ENCODE assay signal across 18 cellular contexts in the genomic region with DNA sequence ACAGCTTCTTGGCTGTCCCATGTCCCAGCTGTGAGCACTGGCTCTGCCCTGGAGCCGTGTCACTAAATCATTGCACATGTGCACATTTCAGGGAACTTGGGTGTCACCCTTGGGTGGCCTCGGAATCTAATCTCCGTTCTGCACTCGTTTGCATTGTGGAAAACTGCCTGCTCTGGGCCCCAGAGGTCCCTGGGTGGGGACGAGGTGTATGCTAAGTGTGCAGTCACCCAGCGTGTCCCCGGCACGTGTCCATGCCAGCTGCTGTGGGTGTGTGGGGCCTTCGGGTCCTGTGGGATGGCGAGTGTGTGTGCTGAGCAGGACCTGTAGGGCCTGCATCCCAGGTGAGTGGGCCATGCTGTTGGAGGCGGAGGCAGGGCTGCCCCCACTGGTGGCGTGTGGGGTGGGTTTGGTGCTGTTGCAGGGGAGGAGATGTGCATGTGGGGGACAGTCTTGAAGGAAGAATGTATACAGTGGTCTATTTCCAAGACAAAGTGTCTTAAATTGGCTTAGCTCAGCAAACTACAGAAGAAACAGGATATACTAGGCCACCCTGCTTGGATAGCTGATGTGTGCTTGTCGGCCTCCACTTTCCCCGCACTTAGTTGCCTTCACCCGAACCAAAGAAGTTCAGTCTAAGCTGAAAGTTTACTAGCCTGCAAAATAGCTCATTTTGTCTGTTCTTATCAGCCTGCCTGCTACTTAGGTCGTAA. TPM values are rescaled to one million over a fixed set of nuclear protein-coding genes. Genes with fewer than 3 reads are reported as not detected.
DNase-seq lines count a peak whose midpoint lies in the region; ATAC-seq, FAIRE-seq and TF ChIP-seq lines count a peak whose summit lies in the region.
"Had no signal": no experiment of that assay in that cellular context is flagged by ENCODE, and none has a peak within 500 bp of the region (broad histone marks: within the 10 kb centered on the region; RNA-seq: fewer than 3 reads in every experiment).

No MANE protein-coding gene starts in this region.

- H3K27me3 Mint-ChIP-seq in neural crest cell (ENCODE audit: low read depth): no peaks in the 10 kb centered on the region
- no peaks in the 10 kb centered on the region for H3K27me3 Mint-ChIP-seq in naive thymus-derived CD4-positive, alpha-beta T cell

- intact Hi-C loops in Right ventricle myocardium inferior (cut with DNase I): no loop called here
- intact Hi-C loops in left ventricle myocardium inferior (cut with micrococcal nuclease): no loop called here
- intact Hi-C loops in naive thymus-derived CD4-positive, alpha-beta T cell (cut with micrococcal nuclease): no loop called here

- CTCF ChIA-PET in naive thymus-derived CD4-positive, alpha-beta T cell (lab: Charles Lee): no interaction called here

- no peak overlapping the region for H3K4me3 ChIP-seq in left ventricle myocardium inferior
- no peak overlapping the region for H3K4me3 ChIP-seq in naive thymus-derived CD4-positive, alpha-beta T cell (ENCODE audit: low read length)
- H3K4me3 ChIP-seq: SK-N-MC had no signal

- TF ChIP-seq CTCF in left ventricle myocardium inferior (IDR thresholded peaks at IDR 0.05; ENCODE audit: borderline replicate concordance): no peak
- no peak for TF ChIP-seq CTCF in neural crest cell (conservative IDR thresholded peaks at IDR 0.05)

- no peaks in the 10 kb centered on the region for H3K9me3 ChIP-seq in left ventricle myocardium inferior (replicated peaks)
- H3K9me3 ChIP-seq in naive thymus-derived CD4-positive, alpha-beta T cell (ENCODE audit: control insufficient read depth in 2 of 3, low read length in 3 of 3): no peaks in the 10 kb centered on the region

- peak; percentile 64 for DNase-seq in Right ventricle myocardium inferior (ENCODE audit: missing footprints)
- no peak for DNase-seq in left ventricle myocardium inferior
- DNase-seq in neural crest cell (ENCODE audit: low read depth, low spot score): no peak
- DNase-seq in naive thymus-derived CD4-positive, alpha-beta T cell: no peak
- no peak for DNase-seq in NCI-H187 (lab: John Stamatoyannopoulos, UW)
- no peak for DNase-seq in GM19239 (ENCODE audit: insufficient read length, low spot score)
- DNase-seq: DMS79 treated with DMSO at 0.1 percent for 48 hours, H7, KG1, NCI-H1092, NCI-H146, NCI-H2081 treated with DMSO at 0.1 percent for 48 hours, NCI-H510A treated with DMSO at 0.1 percent for 48 hours had no signal

- FAIRE-seq in GM19239 (lab: Jason Lieb, UNC): no peak
- FAIRE-seq: G401.6 had no signal

- POLR2A ChIA-PET in naive thymus-derived CD4-positive, alpha-beta T cell (lab: Charles Lee): interaction anchor here (0.6 kb wide), 1 partner anchor 566 kb away, joined by 3 read pairs; no protein-coding TSS in a partner anchor

- peaks cover 51% of the 10 kb centered on the region for H3K36me3 ChIP-seq in left ventricle myocardium inferior
- peaks cover 0 to 39% (median 0%) of the 10 kb centered on the region in 3 experiments for H3K36me3 ChIP-seq in naive thymus-derived CD4-positive, alpha-beta T cell (ENCODE audit: control insufficient read depth in 2 of 3, insufficient read depth in 3 of 3, low read length in 3 of 3)

- H3K27ac ChIP-seq in left ventricle myocardium inferior (replicated peaks): no peak overlapping the region
- peak overlapping the region; percentile 33 for H3K27ac ChIP-seq in angular gyrus (ENCODE audit: low read depth, low read length)
- H3K27ac ChIP-seq in naive thymus-derived CD4-positive, alpha-beta T cell (ENCODE audit: low read depth, low read length): no peak overlapping the region
- H3K27ac ChIP-seq: 22Rv1, SK-N-MC had no signal

- no peak overlapping the region for H3K4me3 Mint-ChIP-seq in neural crest cell
- no peak overlapping the region for H3K4me3 Mint-ChIP-seq in naive thymus-derived CD4-positive, alpha-beta T cell

- no peaks in the 10 kb centered on the region for H3K27me3 ChIP-seq in left ventricle myocardium inferior (ENCODE audit: low read depth)
- no peaks in the 10 kb centered on the region for H3K27me3 ChIP-seq in naive thymus-derived CD4-positive, alpha-beta T cell (ENCODE audit: control insufficient read depth in 2 of 2, insufficient read depth in 2 of 2, low read length in 2 of 2)

- peak overlapping the region; percentile 35 for H3K27ac Mint-ChIP-seq in neural crest cell (ENCODE audit: unreplicated experiment)
- peak overlapping the region in 1 of 9 donors; percentile 87 for H3K27ac Mint-ChIP-seq in naive thymus-derived CD4-positive, alpha-beta T cell

- ATAC-seq in Right ventricle myocardium inferior (no peak), HG03108 (IDR thresholded peaks at IDR 0.05; ENCODE audit: unreplicated experiment) (no peak)
- ATAC-seq in naive thymus-derived CD4-positive, alpha-beta T cell: no peak

- H3K9me3 Mint-ChIP-seq in neural crest cell: no peaks in the 10 kb centered on the region
- peaks cover 0 to 2% (median 0%) of the 10 kb centered on the region in 11 donors for H3K9me3 Mint-ChIP-seq in naive thymus-derived CD4-positive, alpha-beta T cell

- H3K36me3 Mint-ChIP-seq in neural crest cell (ENCODE audit: low read depth): peaks cover 3% of the 10 kb centered on the region
- H3K36me3 Mint-ChIP-seq in naive thymus-derived CD4-positive, alpha-beta T cell: peaks cover 0 to 33% (median 10%) of the 10 kb centered on the region in 5 donors

- H3K4me1 Mint-ChIP-seq in neural crest cell: peaks cover 14% of the 10 kb centered on the region
- peaks cover 12 to 36% (median 16%) of the 10 kb centered on the region in 7 donors for H3K4me1 Mint-ChIP-seq in naive thymus-derived CD4-positive, alpha-beta T cell

- H3K4me1 ChIP-seq in left ventricle myocardium inferior: peaks cover 68% of the 10 kb centered on the region
- peaks cover 11 to 13% of the 10 kb centered on the region in 2 donors for H3K4me1 ChIP-seq in naive thymus-derived CD4-positive, alpha-beta T cell (ENCODE audit: control insufficient read depth in 2 of 2, insufficient read depth in 2 of 2, low read length in 2 of 2)

RNA-seq across cellular contexts. Expression of a gene that starts 14.6 kb away (rescaled TPM):
- 54.6 TPM for total RNA-seq in Right ventricle myocardium inferior
- total RNA-seq in left ventricle myocardium inferior: 71.7 TPM
- total RNA-seq in neural crest cell: 12.8 and 13.4 TPM in 2 replicates
- 10 to 100 TPM; 21.3 to 43.1 (median 38.6) TPM for total RNA-seq in naive thymus-derived CD4-positive, alpha-beta T cell
- polyA plus RNA-seq in naive thymus-derived CD4-positive, alpha-beta T cell: 10 to 100 TPM; 20.0 to 41.3 TPM

RNA-seq across cellular contexts. Expression of a gene that starts 18.9 kb away (rescaled TPM):
- total RNA-seq in Right ventricle myocardium inferior (30.5 TPM), left ventricle myocardium inferior (25.4 TPM), neural crest cell (93.5 and 105 TPM in 2 replicates)
- 1 to 10 TPM; 2.8 to 9.2 (median 5.8) TPM for total RNA-seq in naive thymus-derived CD4-positive, alpha-beta T cell
- polyA plus RNA-seq in naive thymus-derived CD4-positive, alpha-beta T cell: 1 to 10 TPM in 1 of 2 donors, under 1 TPM in 1; 0.74 to 1.7 TPM

RNA-seq across cellular contexts. Expression of a gene that starts 44.5 kb away (rescaled TPM):
- total RNA-seq in Right ventricle myocardium inferior: 18.0 TPM
- 16.8 TPM for total RNA-seq in left ventricle myocardium inferior
- total RNA-seq in neural crest cell: 86.3 and 86.5 TPM in 2 replicates
- 10 to 100 TPM; 33.4 to 63.6 (median 41.1) TPM for total RNA-seq in naive thymus-derived CD4-positive, alpha-beta T cell
- polyA plus RNA-seq in naive thymus-derived CD4-positive, alpha-beta T cell: 1 to 10 TPM; 4.1 to 6.1 TPM
